Comparison of ENCODE assay signal across 1 cellular context in genomic region chr6:13098808-13099570, GRCh38.
TF ChIP-seq lines count a peak whose summit lies in the region.

No MANE protein-coding gene starts in this region.

TF ChIP-seq in GM12878, 131 proteins besides CTCF, POLR2A, EP300 and RAD21 (continued from another document):
- no peak for TF ChIP-seq IRF4 (IDR thresholded peaks at IDR 0.05; ENCODE audit: low read depth, low read length)
- TF ChIP-seq TCF7 (IDR thresholded peaks at IDR 0.05; ENCODE audit: borderline replicate concordance): peak; percentile 81
- TF ChIP-seq NFIC (IDR thresholded peaks at IDR 0.05; ENCODE audit: low read depth, low read length): peak; percentile 30; the same call in 1 of the 2 replicates
- no peak for TF ChIP-seq LARP7 (IDR thresholded peaks at IDR 0.05)
- TF ChIP-seq SPI1 (IDR thresholded peaks at IDR 0.05; ENCODE audit: borderline replicate concordance, insufficient read depth, low read depth, low read length): peak; percentile 36; the same call in 1 of the 2 replicates
- no peak for TF ChIP-seq GATAD2B (conservative IDR thresholded peaks at IDR 0.05; ENCODE audit: low read depth)
- peak; percentile 43 to 45; a peak in 3 of 4 replicates for TF ChIP-seq BHLHE40 (IDR thresholded peaks at IDR 0.05; ENCODE audit: borderline replicate concordance in 1 of 2, low read depth in 2 of 2, low read length in 1 of 2)
- no peak for TF ChIP-seq SREBF2 (IDR thresholded peaks at IDR 0.05; ENCODE audit: low read length)
- TF ChIP-seq ESRRA (IDR thresholded peaks at IDR 0.05; ENCODE audit: low read length): no peak
- TF ChIP-seq NKRF (conservative IDR thresholded peaks at IDR 0.05): no peak
TF ChIP-seq in GM12878: peak in this region for 6.
